1 cellular context compared by ENCODE assay signal in genomic region chr13:45768668-45769067, GRCh38.
TF ChIP-seq lines count a peak whose summit lies in the region.

No MANE protein-coding gene starts in this region.

TF ChIP-seq in neural cell, 6 proteins besides CTCF, POLR2A, EP300 and RAD21:
- TF ChIP-seq EZH2 (IDR thresholded peaks at IDR 0.05; ENCODE audit: borderline replicate concordance, insufficient read depth, low read length, poor library complexity, severe bottlenecking) (no peak), REST (IDR thresholded peaks at IDR 0.05; ENCODE audit: borderline replicate concordance) (peak; percentile 52)
